ENCODE assay signal across 8 cellular contexts in genomic region chrX:12973561-12974216, GRCh38. TPM values are rescaled to one million over a fixed set of nuclear protein-coding genes. Genes with fewer than 3 reads are reported as not detected.
DNase-seq lines count a peak whose midpoint lies in the region; ATAC-seq and TF ChIP-seq lines count a peak whose summit lies in the region.

No MANE protein-coding gene starts in this region.

- intact Hi-C loops in transverse colon (cut with DNase I; ENCODE audit: low total_unique reads), result loop anchor here (5.0 kb wide), 1 partner anchor 111 kb away; no protein-coding TSS in a partner anchor

- H3K9ac ChIP-seq in ES-I3 (ENCODE audit: low read depth, low read length), result peak overlapping the region; percentile 90

- no peaks in the 10 kb centered on the region for H3K27me3 Mint-ChIP-seq in activated naive CD8-positive, alpha-beta T cell treated with anti-CD3 and anti-CD28 coated beads, Interleukin-2, amount 10 ng/mL, durations not matched to agents 7 days and 5 days
- H3K27me3 Mint-ChIP-seq in memory B cell, result no peaks in the 10 kb centered on the region

- no peaks in the 10 kb centered on the region for H3K9me3 ChIP-seq in ES-I3 (ENCODE audit: control insufficient read depth, insufficient read depth, low read length)
- H3K9me3 ChIP-seq in transverse colon, result no peaks in the 10 kb centered on the region

- ATAC-seq in activated naive CD8-positive, alpha-beta T cell treated with anti-CD3 and anti-CD28 coated beads, Interleukin-2, amount 10 ng/mL, durations not matched to agents 7 days and 5 days (ENCODE audit: low read depth), result peak; percentile 2
- ATAC-seq in memory B cell (ENCODE audit: low read depth) (peak; percentile 11), HG02588 (IDR thresholded peaks at IDR 0.05; ENCODE audit: unreplicated experiment) (no peak), HG02938 (IDR thresholded peaks at IDR 0.05; ENCODE audit: unreplicated experiment) (no peak), HG03442 (IDR thresholded peaks at IDR 0.05; ENCODE audit: unreplicated experiment) (no peak)

- H3K4me1 Mint-ChIP-seq in activated naive CD8-positive, alpha-beta T cell treated with anti-CD3 and anti-CD28 coated beads, Interleukin-2, amount 10 ng/mL, durations not matched to agents 7 days and 5 days, result peaks cover 40% of the 10 kb centered on the region
- H3K4me1 Mint-ChIP-seq in memory B cell, result peaks cover 29% of the 10 kb centered on the region

- peak overlapping the region in 3 of 4 donors; percentile 55 to 86 (median 67) for H3K4me3 ChIP-seq in transverse colon

- H3K27ac Mint-ChIP-seq in activated naive CD8-positive, alpha-beta T cell treated with anti-CD3 and anti-CD28 coated beads, Interleukin-2, amount 10 ng/mL, durations not matched to agents 7 days and 5 days, result peak overlapping the region; percentile 98
- peak overlapping the region; percentile 93 for H3K27ac Mint-ChIP-seq in memory B cell

- peak overlapping the region; percentile 97 for H3K4me3 Mint-ChIP-seq in activated naive CD8-positive, alpha-beta T cell treated with anti-CD3 and anti-CD28 coated beads, Interleukin-2, amount 10 ng/mL, durations not matched to agents 7 days and 5 days
- peak overlapping the region; percentile 99 for H3K4me3 Mint-ChIP-seq in memory B cell

- in situ Hi-C loops in transverse colon (cut with MboI; ENCODE audit: low pct_ligation_motif_present in 1 of 4, low pct_unique_long_range_greater_than_20kb in 1 of 4, low sequenced_read_pairs in 3 of 4), result loop anchor here (25.0 kb wide), 2 partner anchors 514 to 689 kb away; partner anchors contain the start of gene TCEANC (in 2 of the 4)

- peaks cover 36% of the 10 kb centered on the region for H3K36me3 Mint-ChIP-seq in activated naive CD8-positive, alpha-beta T cell treated with anti-CD3 and anti-CD28 coated beads, Interleukin-2, amount 10 ng/mL, durations not matched to agents 7 days and 5 days
- peaks cover 13% of the 10 kb centered on the region for H3K36me3 Mint-ChIP-seq in memory B cell

- peak; percentile 23 for TF ChIP-seq POLR2A in transverse colon (IDR thresholded peaks at IDR 0.05)

- H3K27me3 ChIP-seq in transverse colon, result no peaks in the 10 kb centered on the region

- TF ChIP-seq EP300 in transverse colon (IDR thresholded peaks at IDR 0.05; ENCODE audit: low read depth), result no peak

- peak; percentile 27 for DNase-seq in NCI-H69 (lab: John Stamatoyannopoulos, UW)
- peak; percentile 59 for DNase-seq in activated naive CD8-positive, alpha-beta T cell treated with anti-CD3 and anti-CD28 coated beads, Interleukin-2, amount 10 ng/mL, durations not matched to agents 7 days and 5 days
- peak in 1 of 2 donors; percentile 20 for DNase-seq in memory B cell (ENCODE audit: low spot score in 2 of 2)
- no peak for DNase-seq in transverse colon

- POLR2A ChIA-PET in activated naive CD8-positive, alpha-beta T cell treated with anti-CD3 and anti-CD28 coated beads, Interleukin-2, amount 10 ng/mL, durations not matched to agents 7 days and 5 days (lab: Charles Lee), result interaction anchor here (1.1 to 20.9 kb wide), 9 partner anchors 8 to 761 kb away, joined by 3 to 942 read pairs (median 8); partner anchors contain the start of gene OFD1

- 50 to 69% methylated on average over 4 to 18 of the region's 18 CpGs for WGBS in transverse colon (ENCODE audit: low coverage in 1 of 2), 2 donors

- no peaks in the 10 kb centered on the region for H3K9me3 Mint-ChIP-seq in activated naive CD8-positive, alpha-beta T cell treated with anti-CD3 and anti-CD28 coated beads, Interleukin-2, amount 10 ng/mL, durations not matched to agents 7 days and 5 days
- no peaks in the 10 kb centered on the region for H3K9me3 Mint-ChIP-seq in memory B cell

- H3K36me3 ChIP-seq in ES-I3 (ENCODE audit: insufficient read depth, low read length), result peaks cover 4% of the 10 kb centered on the region; the same call in 1 of the 2 replicates
- H3K36me3 ChIP-seq in transverse colon, result no peaks in the 10 kb centered on the region

- H3K27ac ChIP-seq in transverse colon, result peak overlapping the region; percentile 90 to 99 (median 94)

- H3K4me1 ChIP-seq in ES-I3 (ENCODE audit: insufficient read depth, low read length) (peaks cover 12% of the 10 kb centered on the region), transverse colon (peaks cover 0 to 10% (median 3%) of the 10 kb centered on the region in 4 donors)

- no peak for TF ChIP-seq CTCF in transverse colon (IDR thresholded peaks at IDR 0.05)

RNA-seq across cellular contexts. Expression of gene TMSB4X, which starts 1.2 kb away (rescaled TPM):
- total RNA-seq in activated naive CD8-positive, alpha-beta T cell treated with anti-CD3 and anti-CD28 coated beads, Interleukin-2, amount 10 ng/mL, durations not matched to agents 7 days and 5 days, result 1,000 to 10,000 TPM; 8,001 to 8,464 TPM
- total RNA-seq in transverse colon, result 1,000 to 10,000 TPM in 3 of 4 donors, 100 to 1,000 TPM in 1; 680 to 4,578 (median 2,996) TPM

Comparison
In these comparisons a context has a peak if more than half of its experiments do, and no peak if none do; other contexts are left out.
1. ATAC-seq: peak in activated naive CD8-positive, alpha-beta T cell treated with anti-CD3 and anti-CD28 coated beads, Interleukin-2, amount 10 ng/mL, durations not matched to agents 7 days and 5 days (single experiment) and memory B cell (single experiment); none in HG02588 (single experiment), HG02938 (single experiment) and HG03442 (single experiment).